ENCODE assay signal across 10 cellular contexts in genomic region chr12:68102731-68103130, GRCh38. TPM values are rescaled to one million over a fixed set of nuclear protein-coding genes. Genes with fewer than 3 reads are reported as not detected.
"Had no signal": no experiment of that assay in that cellular context is flagged by ENCODE, and none has a peak within 500 bp of the region (broad histone marks: within the 10 kb centered on the region; RNA-seq: fewer than 3 reads in every experiment).

No MANE protein-coding gene starts in this region.

- ATAC-seq: HCT116, K562 had no signal

- H3K4me3 ChIP-seq: HAP-1, K562 had no signal

- H3K4me3 Mint-ChIP-seq: HFFc6 had no signal

- H3K36me3 ChIP-seq: HAP-1 had no signal

- H3K27ac Mint-ChIP-seq: HFFc6 had no signal

- H3K9me3 Mint-ChIP-seq: HFFc6 had no signal

- H3K9me3 ChIP-seq: HAP-1 had no signal

- H3K4me1 ChIP-seq: HAP-1 had no signal

- DNase-seq: GOT3, H7, HFFc6, IMR-90, KG1 had no signal

RNA-seq across cellular contexts. Expression of gene IFNG, which starts 56.8 kb away (rescaled TPM):
- total RNA-seq: H4, H7, HFFc6, HT-29, IMR-90 had no signal
- polyA plus RNA-seq: IMR-90, K562 had no signal
